In the genomic region with DNA sequence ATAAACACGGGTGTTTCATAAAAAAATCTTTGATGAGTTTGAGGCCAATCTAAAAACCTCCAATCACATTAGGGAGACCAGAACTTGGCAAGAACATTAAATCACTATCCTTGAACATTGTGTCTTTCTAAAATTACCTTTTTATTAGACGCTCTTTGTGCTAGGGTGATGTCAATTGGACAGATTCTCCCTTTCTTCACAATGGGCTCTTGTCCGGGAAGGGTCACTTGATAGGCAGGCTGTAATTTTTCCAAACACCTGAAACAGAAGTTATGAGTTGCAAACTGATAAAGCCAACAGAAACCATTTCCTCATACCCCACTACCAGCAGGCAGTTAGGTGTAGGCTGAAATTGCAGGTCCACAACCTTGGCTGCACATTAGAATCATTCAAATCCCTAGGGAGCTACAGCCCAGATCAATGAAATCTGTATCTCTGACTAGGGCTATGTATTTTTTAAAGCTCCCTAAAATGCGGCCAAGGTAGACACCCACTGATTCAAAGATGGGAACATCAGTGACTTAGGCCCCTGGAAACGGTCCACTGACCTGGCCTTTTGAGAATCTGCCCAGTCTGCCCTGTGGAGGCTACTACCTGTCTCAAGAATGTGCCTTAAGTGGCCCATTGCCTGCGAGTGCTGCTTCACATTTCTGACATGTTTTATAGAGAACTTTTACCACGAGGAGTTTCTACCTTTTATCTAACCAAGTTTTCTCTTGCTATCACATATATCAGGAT, we compare ENCODE assay signal across 16 cellular contexts. TPM values are rescaled to one million over a fixed set of nuclear protein-coding genes. Genes with fewer than 3 reads are reported as not detected.
A peak's percentile ranks its signal among the peaks of the same experiment; 100 is the strongest.
DNase-seq lines count a peak whose midpoint lies in the region; ATAC-seq and TF ChIP-seq lines count a peak whose summit lies in the region.
"Had no signal": no experiment of that assay in that cellular context is flagged by ENCODE, and none has a peak within 500 bp of the region (broad histone marks: within the 10 kb centered on the region; RNA-seq: fewer than 3 reads in every experiment).

No MANE protein-coding gene starts in this region.

- H3K36me3 ChIP-seq in left lung (peaks cover 0 to 96% of the 10 kb centered on the region in 2 donors), thyroid gland (peaks cover 51 to 61% of the 10 kb centered on the region in 2 donors)

- 79 to 81% methylated on average over 7 of the region's 7 CpGs for WGBS in thyroid gland, 2 donors

- peaks cover 0 to under 1% of the 10 kb centered on the region in 2 donors for H3K4me1 ChIP-seq in left lung
- peaks cover 5 to 12% of the 10 kb centered on the region in 2 donors for H3K4me1 ChIP-seq in thyroid gland
- H3K4me1 ChIP-seq: A549 had no signal

- no peak overlapping the region for H3K27ac ChIP-seq in left lung
- H3K27ac ChIP-seq in thyroid gland: no peak overlapping the region
- H3K27ac ChIP-seq: A549, C4-2B had no signal

- in situ Hi-C loops in SK-MEL-5 (cut with HindIII; ENCODE audit: low pct_unique_long_range_greater_than_20kb, low sequenced_read_pairs): no loop called here

- H3K4me3 ChIP-seq in left lung: no peak overlapping the region
- H3K4me3 ChIP-seq in thyroid gland (replicated peaks in 1 of 3): no peak overlapping the region
- H3K4me3 ChIP-seq: A549, MG63 had no signal

- no peaks in the 10 kb centered on the region for H3K27me3 ChIP-seq in left lung
- H3K27me3 ChIP-seq in thyroid gland: no peaks in the 10 kb centered on the region
- H3K27me3 ChIP-seq: MG63 had no signal

- intact Hi-C loops in left lung (cut with DNase I) (no loop called here), thyroid gland (cut with DNase I) (no loop called here)

- no peak for TF ChIP-seq POLR2A in thyroid gland (IDR thresholded peaks at IDR 0.05)

- H3K27ac Mint-ChIP-seq in activated T-cell treated with anti-CD3 and anti-CD28 coated beads, Interleukin-2, amount 50 U/mL, for 24 hours: peak overlapping the region; percentile 56

- DNase-seq in activated T-cell treated with anti-CD3 and anti-CD28 coated beads, Interleukin-2, amount 50 U/mL, for 24 hours: no peak
- no peak for DNase-seq in activated T-cell treated with anti-CD3 and anti-CD28 coated beads, Interleukin-2, amount 50 U/mL, for 4 hours
- DNase-seq in SK-MEL-5 (ENCODE audit: low read depth, low spot score) (peak; percentile 78), left lung (no peak), thyroid gland (peak; percentile 33 to 39)
- DNase-seq: Karpas-422, MG63, NCI-H1092 treated with DMSO at 0.1 percent for 48 hours, NCI-H1694 treated with DMSO at 0.1 percent for 48 hours, NCI-H2107, NCI-H2227 treated with DMSO at 0.1 percent for 48 hours, NCI-H524 treated with DMSO at 0.1 percent for 48 hours had no signal

- no peak overlapping the region for H3K4me3 Mint-ChIP-seq in activated T-cell treated with anti-CD3 and anti-CD28 coated beads, Interleukin-2, amount 50 U/mL, for 24 hours
- H3K4me3 Mint-ChIP-seq in activated T-cell treated with anti-CD3 and anti-CD28 coated beads, Interleukin-2, amount 50 U/mL, for 4 hours: no peak overlapping the region

- no peaks in the 10 kb centered on the region for H3K27me3 Mint-ChIP-seq in activated T-cell treated with anti-CD3 and anti-CD28 coated beads, Interleukin-2, amount 50 U/mL, for 24 hours
- no peaks in the 10 kb centered on the region for H3K27me3 Mint-ChIP-seq in activated T-cell treated with anti-CD3 and anti-CD28 coated beads, Interleukin-2, amount 50 U/mL, for 4 hours (ENCODE audit: low read depth)

- H3K9me3 Mint-ChIP-seq in activated T-cell treated with anti-CD3 and anti-CD28 coated beads, Interleukin-2, amount 50 U/mL, for 24 hours: no peaks in the 10 kb centered on the region
- H3K9me3 Mint-ChIP-seq in activated T-cell treated with anti-CD3 and anti-CD28 coated beads, Interleukin-2, amount 50 U/mL, for 4 hours: no peaks in the 10 kb centered on the region

- TF ChIP-seq CTCF in left lung (IDR thresholded peaks at IDR 0.05) (no peak), thyroid gland (IDR thresholded peaks at IDR 0.05) (no peak)

- peaks cover 32% of the 10 kb centered on the region for H3K4me1 Mint-ChIP-seq in activated T-cell treated with anti-CD3 and anti-CD28 coated beads, Interleukin-2, amount 50 U/mL, for 24 hours (ENCODE audit: low read depth)
- H3K4me1 Mint-ChIP-seq in activated T-cell treated with anti-CD3 and anti-CD28 coated beads, Interleukin-2, amount 50 U/mL, for 4 hours (ENCODE audit: low read depth): peaks cover 22% of the 10 kb centered on the region

- ATAC-seq in activated T-cell treated with anti-CD3 and anti-CD28 coated beads, Interleukin-2, amount 50 U/mL, for 4 hours: no peak
- ATAC-seq in left lung (peak; percentile 55), HG03025 (IDR thresholded peaks at IDR 0.05; ENCODE audit: low FRiP score, unreplicated experiment) (no peak), HG02981 (IDR thresholded peaks at IDR 0.05; ENCODE audit: unreplicated experiment) (no peak)
- ATAC-seq: A549 had no signal

- H3K9me3 ChIP-seq in left lung (no peaks in the 10 kb centered on the region), thyroid gland (no peaks in the 10 kb centered on the region)
- H3K9me3 ChIP-seq: A549, MG63 had no signal

- H3K36me3 Mint-ChIP-seq in activated T-cell treated with anti-CD3 and anti-CD28 coated beads, Interleukin-2, amount 50 U/mL, for 24 hours (ENCODE audit: low read depth): peaks cover 97% of the 10 kb centered on the region
- H3K36me3 Mint-ChIP-seq in activated T-cell treated with anti-CD3 and anti-CD28 coated beads, Interleukin-2, amount 50 U/mL, for 4 hours (ENCODE audit: insufficient read depth): peaks cover 51% of the 10 kb centered on the region

RNA-seq across cellular contexts. Expression of a gene that starts 16.5 kb away (rescaled TPM):
- 10 to 100 TPM; 40.8 to 49.0 (median 41.4) TPM for total RNA-seq in activated T-cell treated with anti-CD3 and anti-CD28 coated beads, Interleukin-2, amount 50 U/mL, for 4 hours
- total RNA-seq in SK-MEL-5 (2014; rRNA removed; shearing (Covaris generic)): 57.8 and 58.7 TPM in 2 replicates
- polyA plus RNA-seq in SK-MEL-5 (2015; cell fraction: cytosol; rRNA removed): 48.9 and 60.0 TPM in 2 replicates
- polyA plus RNA-seq in SK-MEL-5 (2015; cell fraction: nucleus; rRNA removed): 94.1 and 109 TPM in 2 replicates
- total RNA-seq in left lung (10 to 100 TPM; 37.5 to 39.5 TPM), thyroid gland (10 to 100 TPM; 52.9 to 62.1 (median 57.0) TPM)

RNA-seq across cellular contexts. Expression of a gene that starts 39.6 kb away (rescaled TPM):
- 1 to 10 TPM; 5.3 to 7.7 (median 7.7) TPM for total RNA-seq in activated T-cell treated with anti-CD3 and anti-CD28 coated beads, Interleukin-2, amount 50 U/mL, for 4 hours
- 26.3 and 33.1 TPM in 2 replicates for total RNA-seq in SK-MEL-5 (2014; rRNA removed; shearing (Covaris generic))
- polyA plus RNA-seq in SK-MEL-5 (2015; cell fraction: cytosol; rRNA removed): 11.2 and 14.5 TPM in 2 replicates
- polyA plus RNA-seq in SK-MEL-5 (2015; cell fraction: nucleus; rRNA removed): 9.8 and 14.0 TPM in 2 replicates
- 10 to 100 TPM; 11.5 to 11.8 TPM for total RNA-seq in left lung
- total RNA-seq in thyroid gland: 10 to 100 TPM; 14.5 to 21.2 (median 15.9) TPM

Comparison
In these comparisons a context has a peak if more than half of its experiments do, and no peak if none do; other contexts are left out.
1. DNase-seq: peak in SK-MEL-5 (single experiment) and thyroid gland (2 of 2); none in activated T-cell treated with anti-CD3 and anti-CD28 coated beads, Interleukin-2, amount 50 U/mL, for 24 hours (single experiment), activated T-cell treated with anti-CD3 and anti-CD28 coated beads, Interleukin-2, amount 50 U/mL, for 4 hours (single experiment) and left lung (0 of 2).